In the genomic region with DNA sequence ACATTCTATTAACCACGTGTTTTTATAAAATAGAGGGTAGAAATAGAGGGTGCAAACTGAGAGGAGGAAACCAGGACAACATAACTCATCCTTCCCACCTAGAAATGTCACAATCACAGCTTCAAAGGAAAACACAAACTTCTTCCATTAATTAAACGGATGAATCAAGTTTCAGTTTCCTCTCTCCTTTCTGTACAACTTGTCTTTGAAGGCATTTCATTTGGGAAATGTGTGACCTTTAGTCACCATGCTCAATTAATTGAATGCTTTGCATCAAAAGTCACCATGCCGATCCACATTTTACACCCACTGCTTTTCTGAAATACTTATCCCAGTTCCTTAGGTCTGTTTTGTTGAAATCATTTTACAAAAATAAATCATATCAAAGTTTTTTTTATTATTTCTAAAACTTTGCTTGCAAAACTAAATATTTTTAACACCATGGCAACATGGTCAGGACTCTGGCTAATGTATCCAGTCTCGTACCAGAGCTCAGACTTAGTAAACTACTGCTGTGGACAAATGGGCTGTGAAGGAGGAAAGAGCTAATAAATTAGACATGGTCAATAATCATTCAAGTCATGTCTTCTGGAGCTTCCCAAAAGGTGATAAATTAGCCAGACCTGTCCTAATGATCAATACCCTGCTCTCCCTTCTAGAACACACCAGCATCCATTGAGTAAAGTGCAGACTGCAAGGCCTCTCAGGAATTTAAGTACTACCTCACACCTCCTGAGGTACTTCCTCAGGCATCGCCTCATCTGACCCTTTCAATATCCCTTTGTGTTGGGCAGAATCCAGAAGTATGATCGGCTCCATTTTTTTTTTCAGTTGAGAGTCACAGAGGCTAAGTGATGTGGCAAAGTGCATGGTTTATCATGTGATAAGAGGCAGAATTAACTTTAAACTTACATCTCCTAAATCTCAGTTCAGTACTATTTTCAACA, we compare ENCODE assay signal across 22 cellular contexts.
A peak's percentile ranks its signal among the peaks of the same experiment; 100 is the strongest.
DNase-seq lines count a peak whose midpoint lies in the region; ATAC-seq and TF ChIP-seq lines count a peak whose summit lies in the region.
"Had no signal": no experiment of that assay in that cellular context is flagged by ENCODE, and none has a peak within 500 bp of the region (broad histone marks: within the 10 kb centered on the region; RNA-seq: fewer than 3 reads in every experiment).

No MANE protein-coding gene starts in this region.

- H3K9me3 Mint-ChIP-seq in MCF 10A (ENCODE audit: unreplicated experiment): no peaks in the 10 kb centered on the region
- H3K9me3 Mint-ChIP-seq: activated B cell treated with CpG ODN at 0.5 μM for 24 hours; activated naive CD4-positive, alpha-beta T cell treated with anti-CD3 and anti-CD28 coated beads, Interleukin-2, amount 50 U/mL, for 72 hours; stimulated activated naive CD8-positive, alpha-beta T cell treated with anti-CD3 and anti-CD28 coated beads, Interleukin-15, Interleukin-2, amounts not matched to agents 100 ng/mL and 50 ng/mL, for 24 hours had no signal

- H3K4me1 ChIP-seq in ACC112 (ENCODE audit: control insufficient read depth, insufficient read depth, low read length, unreplicated experiment) (peaks cover 26% of the 10 kb centered on the region), rectal smooth muscle tissue (ENCODE audit: control insufficient read depth, insufficient read depth, low read length) (peaks cover 16% of the 10 kb centered on the region)
- H3K4me1 ChIP-seq: BLaER1, HAP-1, upper lobe of right lung had no signal

- H3K4me1 Mint-ChIP-seq in MCF 10A (ENCODE audit: insufficient read depth, unreplicated experiment): no peaks in the 10 kb centered on the region
- H3K4me1 Mint-ChIP-seq: activated B cell treated with CpG ODN at 0.5 μM for 24 hours had no signal

- no peak overlapping the region for H3K9ac ChIP-seq in rectal smooth muscle tissue (ENCODE audit: low read length)
- H3K9ac ChIP-seq: BLaER1 had no signal

- in situ Hi-C loops in SK-MEL-5 (cut with HindIII; ENCODE audit: low pct_unique_long_range_greater_than_20kb, low sequenced_read_pairs): no loop called here

- DNase-seq in SK-MEL-5 (ENCODE audit: low read depth, low spot score) (peak; percentile 79), fibroblast of villous mesenchyme (ENCODE audit: low read depth) (peak; percentile 38), anterior cingulate cortex (lab: John Stamatoyannopoulos, UW) (no peak), MCF 10A (ENCODE audit: unreplicated experiment) (no peak), NCI-H345 (lab: John Stamatoyannopoulos, UW) (no peak)
- DNase-seq: activated B cell treated with CpG ODN at 0.5 μM for 24 hours; activated CD4-positive, alpha-beta T cell treated with anti-CD3 and anti-CD28 coated beads, Interleukin-2, amount 50 U/mL, for 4 hours; activated CD8-positive, alpha-beta memory T cell treated with anti-CD3 and anti-CD28 coated beads, Interleukin-2, amount 50 U/mL, for 4 hours; cerebellar nuclear complex; NCI-H1417 treated with DMSO at 0.1 percent for 48 hours; NCI-H446; posterior cingulate gyrus; upper lobe of right lung had no signal

- no peak overlapping the region for H3K4me3 ChIP-seq in ACC112 (ENCODE audit: low read depth, low read length)
- H3K4me3 ChIP-seq in fibroblast of villous mesenchyme (ENCODE audit: low read depth, low read length): no peak overlapping the region
- H3K4me3 ChIP-seq in rectal smooth muscle tissue (ENCODE audit: low read length): no peak overlapping the region
- H3K4me3 ChIP-seq: BLaER1, HAP-1, upper lobe of right lung had no signal

- H3K36me3 Mint-ChIP-seq in MCF 10A (ENCODE audit: insufficient read depth, unreplicated experiment): no peaks in the 10 kb centered on the region
- H3K36me3 Mint-ChIP-seq: activated naive CD4-positive, alpha-beta T cell treated with anti-CD3 and anti-CD28 coated beads, Interleukin-2, amount 50 U/mL, for 72 hours had no signal

- H2AFZ ChIP-seq in ACC112 (ENCODE audit: low read length, unreplicated experiment): peak overlapping the region; percentile 61

- BruUV-seq in MCF 10A (replicated peaks; lab: Mats Ljungman, UMichigan): no TSS peak

- H3K27me3 ChIP-seq in ACC112 (ENCODE audit: insufficient read depth, low read length) (no peaks in the 10 kb centered on the region), rectal smooth muscle tissue (ENCODE audit: control insufficient read depth, insufficient read depth, low read length) (no peaks in the 10 kb centered on the region)
- H3K27me3 ChIP-seq: BLaER1, upper lobe of right lung had no signal

- H3K36me3 ChIP-seq in ACC112 (ENCODE audit: insufficient read depth, low read length): no peaks in the 10 kb centered on the region
- no peaks in the 10 kb centered on the region for H3K36me3 ChIP-seq in rectal smooth muscle tissue (ENCODE audit: control insufficient read depth, insufficient read depth, low read length)
- H3K36me3 ChIP-seq: BLaER1, HAP-1, upper lobe of right lung had no signal

- intact Hi-C loops in MCF 10A (cut with micrococcal nuclease): no loop called here

- H3K4me3 Mint-ChIP-seq in MCF 10A (ENCODE audit: unreplicated experiment): no peak overlapping the region
- H3K4me3 Mint-ChIP-seq: activated B cell treated with CpG ODN at 0.5 μM for 24 hours; stimulated activated naive CD8-positive, alpha-beta T cell treated with anti-CD3 and anti-CD28 coated beads, Interleukin-15, Interleukin-2, amounts not matched to agents 100 ng/mL and 50 ng/mL, for 24 hours had no signal

- no peak for ATAC-seq in HG02852 (IDR thresholded peaks at IDR 0.05; ENCODE audit: unreplicated experiment)
- ATAC-seq: HepG2, upper lobe of right lung had no signal

- no peaks in the 10 kb centered on the region for H3K79me2 ChIP-seq in ACC112 (ENCODE audit: control insufficient read depth, insufficient read depth, low read length, unreplicated experiment)

- H3K27ac Mint-ChIP-seq in MCF 10A (ENCODE audit: low read depth, unreplicated experiment): no peak overlapping the region
- H3K27ac Mint-ChIP-seq: activated B cell treated with CpG ODN at 0.5 μM for 24 hours; activated naive CD4-positive, alpha-beta T cell treated with anti-CD3 and anti-CD28 coated beads, Interleukin-2, amount 50 U/mL, for 72 hours; stimulated activated naive CD8-positive, alpha-beta T cell treated with anti-CD3 and anti-CD28 coated beads, Interleukin-15, Interleukin-2, amounts not matched to agents 100 ng/mL and 50 ng/mL, for 24 hours had no signal

- H3K27ac ChIP-seq in ACC112 (ENCODE audit: low read depth, low read length) (peak overlapping the region; percentile 42), rectal smooth muscle tissue (ENCODE audit: low read depth, low read length) (peak overlapping the region; percentile 54)
- H3K27ac ChIP-seq: BLaER1, epithelial cell of prostate, upper lobe of right lung had no signal

- POLR2A ChIA-PET in MCF 10A (lab: Yijun Ruan, JAX): interaction anchor here (0.7 kb wide), 1 partner anchor 8 kb away, joined by 3 read pairs; no protein-coding TSS in a partner anchor

- TF ChIP-seq CTCF in fibroblast of villous mesenchyme (IDR thresholded peaks at IDR 0.05; ENCODE audit: insufficient read depth, low read depth, low read length) (no peak), MCF 10A (IDR thresholded peaks at IDR 0.05; ENCODE audit: unreplicated experiment) (no peak)

- no peaks in the 10 kb centered on the region for H3K27me3 Mint-ChIP-seq in MCF 10A (ENCODE audit: insufficient read depth, unreplicated experiment)

- CTCF ChIA-PET in MCF 10A (lab: Yijun Ruan, JAX): interaction anchor here (0.6 kb wide), 1 partner anchor 63 kb away, joined by 3 read pairs; no protein-coding TSS in a partner anchor

Comparison
In these comparisons a context has a peak if more than half of its experiments do, and no peak if none do; other contexts are left out.
1. DNase-seq: peak in SK-MEL-5 (single experiment) and fibroblast of villous mesenchyme (single experiment); none in anterior cingulate cortex (0 of 58), MCF 10A (single experiment) and NCI-H345 (single experiment).